Comparison of ENCODE assay signal across 1 cellular context in the genomic region with DNA sequence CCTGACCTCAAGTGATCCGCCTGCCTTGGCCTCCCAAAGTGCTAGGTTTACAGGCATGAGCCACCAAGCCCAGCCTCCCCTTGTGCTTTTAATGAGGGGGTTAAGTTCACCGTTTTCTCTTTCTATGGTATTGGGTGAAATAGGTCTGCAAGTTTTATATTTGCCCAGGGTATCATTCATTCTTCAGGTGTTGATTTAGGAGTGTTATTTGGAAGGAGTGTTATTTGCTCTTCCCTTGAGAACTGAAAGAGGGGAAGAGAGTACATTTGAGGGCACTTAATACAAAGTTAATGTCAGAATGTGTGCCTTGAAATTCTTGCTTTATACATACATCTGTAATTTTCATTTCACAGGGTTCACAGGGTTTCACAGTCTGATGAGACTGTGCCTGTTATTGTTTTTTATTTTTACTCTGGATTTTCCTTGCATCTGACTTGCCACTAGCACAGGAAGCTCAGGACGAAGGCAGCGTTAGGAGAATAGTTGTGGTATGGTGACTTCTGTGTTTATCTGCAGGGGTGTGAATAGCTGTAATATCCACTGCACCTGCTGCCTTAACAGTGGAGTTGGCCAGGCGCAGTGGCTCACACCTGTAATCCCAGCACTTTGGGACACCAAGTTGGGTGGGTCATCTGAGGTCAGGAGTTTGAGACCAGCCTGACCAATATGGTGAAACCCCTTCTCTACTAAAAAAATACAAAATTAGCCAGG. TPM values are rescaled to one million over a fixed set of nuclear protein-coding genes. Genes with fewer than 3 reads are reported as not detected.
"Had no signal": no experiment of that assay in that cellular context is flagged by ENCODE, and none has a peak within 500 bp of the region (broad histone marks: within the 10 kb centered on the region; RNA-seq: fewer than 3 reads in every experiment).

No MANE protein-coding gene starts in this region.

RNA-seq across cellular contexts. Expression of gene NPIPB11, which starts 41.0 kb away (rescaled TPM):
- total RNA-seq: H4 had no signal
